ENCODE assay signal across 8 cellular contexts in the genomic region with DNA sequence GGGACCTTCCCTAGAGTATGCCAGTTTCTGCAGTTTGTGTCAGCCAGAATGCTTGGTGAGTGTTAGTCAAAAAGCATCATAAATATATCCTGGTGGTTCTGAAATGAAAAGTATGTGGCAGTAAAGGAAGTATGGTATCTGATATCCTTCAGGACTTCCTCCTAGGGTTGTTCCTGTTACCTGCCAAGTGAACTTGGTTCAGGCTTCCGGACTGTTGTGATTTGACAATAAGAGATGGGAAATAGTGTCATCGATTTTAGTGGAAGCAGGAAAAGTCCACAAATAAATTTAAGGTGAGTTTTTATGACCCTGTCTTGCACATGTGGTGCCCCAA. TPM values are rescaled to one million over a fixed set of nuclear protein-coding genes. Genes with fewer than 3 reads are reported as not detected.
DNase-seq lines count a peak whose midpoint lies in the region; ATAC-seq and TF ChIP-seq lines count a peak whose summit lies in the region.

No MANE protein-coding gene starts in this region.

- no peak overlapping the region for H3K27ac ChIP-seq in CD8-positive, alpha-beta memory T cell (ENCODE audit: low read depth, low read length)
- peak overlapping the region; percentile 88 to 95 (median 94) for H3K27ac ChIP-seq in esophagus muscularis mucosa (replicated peaks in 1 of 4)
- peak overlapping the region; percentile 70 for H3K27ac ChIP-seq in parathyroid adenoma

- POLR2A ChIA-PET in CD8-positive, alpha-beta memory T cell (lab: Charles Lee), result no interaction called here

- H3K27ac Mint-ChIP-seq in CD8-positive, alpha-beta memory T cell, result no peak overlapping the region

- peaks cover 14 to 19% (median 16%) of the 10 kb centered on the region in 3 donors for H3K4me1 Mint-ChIP-seq in CD8-positive, alpha-beta memory T cell

- intact Hi-C loops in esophagus muscularis mucosa (cut with DNase I), result no loop called here

- DNase-seq in CD8-positive, alpha-beta memory T cell, result no peak
- DNase-seq in OCI-M1 (lab: John Stamatoyannopoulos, UW) (peak; percentile 42), esophagus muscularis mucosa (ENCODE audit: extremely low spot score) (no peak), hepatic stellate cell (ENCODE audit: low spot score) (no peak), NCI-H1092 treated with DMSO at 0.1 percent for 48 hours (lab: John Stamatoyannopoulos, UW) (no peak), NOMO-1 treated with dmso at 0.1 percent for 144 hours (lab: John Stamatoyannopoulos, UW; ENCODE audit: unreplicated experiment) (no peak)

- peaks cover 7% of the 10 kb centered on the region for H3K4me1 ChIP-seq in CD8-positive, alpha-beta memory T cell (ENCODE audit: insufficient read depth, low read length)
- H3K4me1 ChIP-seq in esophagus muscularis mucosa (peaks cover 39 to 64% (median 48%) of the 10 kb centered on the region in 4 donors), parathyroid adenoma (peaks cover 5% of the 10 kb centered on the region)

- H3K36me3 Mint-ChIP-seq in CD8-positive, alpha-beta memory T cell, result no peaks in the 10 kb centered on the region

- TF ChIP-seq CTCF in esophagus muscularis mucosa (IDR thresholded peaks at IDR 0.05) (no peak), parathyroid adenoma (IDR thresholded peaks at IDR 0.05) (no peak)

- ATAC-seq in GM21390 (IDR thresholded peaks at IDR 0.05; ENCODE audit: unreplicated experiment), result no peak

- H3K9me3 Mint-ChIP-seq in CD8-positive, alpha-beta memory T cell, result no peaks in the 10 kb centered on the region

- H3K9me3 ChIP-seq in CD8-positive, alpha-beta memory T cell (ENCODE audit: low read length), result no peaks in the 10 kb centered on the region
- H3K9me3 ChIP-seq in esophagus muscularis mucosa (no peaks in the 10 kb centered on the region), parathyroid adenoma (ENCODE audit: control insufficient read depth, low read length) (no peaks in the 10 kb centered on the region)

- H3K4me3 ChIP-seq in CD8-positive, alpha-beta memory T cell (ENCODE audit: low read length), result no peak overlapping the region
- peak overlapping the region; percentile 79 to 91 (median 88) for H3K4me3 ChIP-seq in esophagus muscularis mucosa
- H3K4me3 ChIP-seq in parathyroid adenoma (ENCODE audit: low read depth, low read length), result peak overlapping the region; percentile 63

- WGBS in esophagus muscularis mucosa, result 64% methylated on average over 2 of the region's 2 CpGs

- peak overlapping the region in 6 of 7 donors; percentile 71 to 90 (median 85) for H3K4me3 Mint-ChIP-seq in CD8-positive, alpha-beta memory T cell

- no peak for TF ChIP-seq POLR2A in esophagus muscularis mucosa (IDR thresholded peaks at IDR 0.05; ENCODE audit: low read depth)

- CTCF ChIA-PET in CD8-positive, alpha-beta memory T cell (lab: Charles Lee), result no interaction called here

- H3K9ac ChIP-seq in parathyroid adenoma, result no peak overlapping the region

- no peak for TF ChIP-seq EP300 in esophagus muscularis mucosa (IDR thresholded peaks at IDR 0.05)

- peaks cover 22 to 76% of the 10 kb centered on the region in 2 donors for H3K27me3 Mint-ChIP-seq in CD8-positive, alpha-beta memory T cell

- peak overlapping the region; percentile 95 for H3K4me2 ChIP-seq in parathyroid adenoma (ENCODE audit: low read length)

- no peaks in the 10 kb centered on the region for H3K27me3 ChIP-seq in CD8-positive, alpha-beta memory T cell (ENCODE audit: insufficient read depth, low read length, poor library complexity, severe bottlenecking)
- H3K27me3 ChIP-seq in esophagus muscularis mucosa, result no peaks in the 10 kb centered on the region
- H3K27me3 ChIP-seq in parathyroid adenoma (ENCODE audit: control insufficient read depth, insufficient read depth, low read length), result no peaks in the 10 kb centered on the region

- H3K79me2 ChIP-seq in parathyroid adenoma, result peaks cover 20% of the 10 kb centered on the region

- no peaks in the 10 kb centered on the region for H3K36me3 ChIP-seq in CD8-positive, alpha-beta memory T cell (ENCODE audit: insufficient read depth, low read length)
- H3K36me3 ChIP-seq in esophagus muscularis mucosa, result no peaks in the 10 kb centered on the region
- no peaks in the 10 kb centered on the region for H3K36me3 ChIP-seq in parathyroid adenoma (ENCODE audit: control insufficient read depth, insufficient read depth, low read length)

- peak overlapping the region; percentile 92 for H2AFZ ChIP-seq in parathyroid adenoma

RNA-seq across cellular contexts. Expression of gene TANC1, which starts 2.0 kb away (rescaled TPM):
- total RNA-seq in CD8-positive, alpha-beta memory T cell, result under 1 TPM; 0.11 to 0.13 TPM
- polyA plus RNA-seq in CD8-positive, alpha-beta memory T cell, result 0.64 TPM
- total RNA-seq in esophagus muscularis mucosa, result 10 to 100 TPM; 34.3 to 54.0 (median 52.9) TPM

Comparison
In these comparisons a context has a peak if more than half of its experiments do, and no peak if none do; other contexts are left out.
1. RNA of gene TANC1, which starts 2.0 kb away (total RNA-seq): 34.3 to 54.0 TPM in esophagus muscularis mucosa; 0.11 to 0.13 TPM in CD8-positive, alpha-beta memory T cell; every median in the first group is over 10 times any median in the second.